ENCODE assay signal across 14 cellular contexts in genomic region chrX:84475101-84475500, GRCh38. TPM values are rescaled to one million over a fixed set of nuclear protein-coding genes. Genes with fewer than 3 reads are reported as not detected.
DNase-seq lines count a peak whose midpoint lies in the region; ATAC-seq, FAIRE-seq and TF ChIP-seq lines count a peak whose summit lies in the region.
"Had no signal": no experiment of that assay in that cellular context is flagged by ENCODE, and none has a peak within 500 bp of the region (broad histone marks: within the 10 kb centered on the region; RNA-seq: fewer than 3 reads in every experiment).

No MANE protein-coding gene starts in this region.

- CTCF ChIA-PET in PC-3 (lab: Charles Lee), result no interaction called here

- no peaks in the 10 kb centered on the region for H3F3A ChIP-seq in PC-3 (ENCODE audit: low read length, unreplicated experiment)

- 51 to 77% (median 67%) methylated on average over 2 of the region's 2 CpGs for WGBS in small intestine, 3 donors

- ATAC-seq in PC-3 (peak; percentile 69), GM21717 (IDR thresholded peaks at IDR 0.05; ENCODE audit: unreplicated experiment) (no peak)
- ATAC-seq: A549; CD8-positive, alpha-beta T cell had no signal

- H3K9ac ChIP-seq in Karpas-422 (ENCODE audit: low read length) (no peak overlapping the region), PC-3 (ENCODE audit: low read length) (no peak overlapping the region)

- intact Hi-C loops in PC-3 (cut with micrococcal nuclease), result no loop called here

- POLR2A ChIA-PET in PC-3 (lab: Charles Lee; ENCODE audit: unreplicated experiment), result interaction anchor here (0.7 kb wide), 1 partner anchor 99 kb away, joined by 3 read pairs; no protein-coding TSS in a partner anchor

- no peak overlapping the region for H2AFZ ChIP-seq in Karpas-422 (ENCODE audit: low read length)
- no peak overlapping the region for H2AFZ ChIP-seq in PC-3 (ENCODE audit: low read length)

- H3K9me2 ChIP-seq in Karpas-422 (replicated peaks; ENCODE audit: insufficient read depth, low read length) (no peaks in the 10 kb centered on the region), PC-3 (replicated peaks; ENCODE audit: low read length) (no peaks in the 10 kb centered on the region)

- H3K4me1 ChIP-seq in Karpas-422 (ENCODE audit: low read length) (peaks cover 16% of the 10 kb centered on the region), PC-3 (ENCODE audit: insufficient read depth, low read length) (no peaks in the 10 kb centered on the region), small intestine (ENCODE audit: control insufficient read depth in 2 of 2, insufficient read depth in 1 of 2, low read depth in 1 of 2, low read length in 1 of 2) (no peaks in the 10 kb centered on the region)
- H3K4me1 ChIP-seq: A549 had no signal

- TF ChIP-seq CTCF in PC-3 (conservative IDR thresholded peaks at IDR 0.05; ENCODE audit: low read depth, low read length), result no peak

- no TSS peak for BruUV-seq in PC-3 (replicated peaks; lab: Mats Ljungman, UMichigan)

- H4K20me1 ChIP-seq in Karpas-422 (ENCODE audit: insufficient read depth, low read depth, low read length), result no peaks in the 10 kb centered on the region
- no peaks in the 10 kb centered on the region for H4K20me1 ChIP-seq in PC-3 (ENCODE audit: low read length)

- H3K4me2 ChIP-seq in Karpas-422 (ENCODE audit: low read depth, low read length, poor library complexity, severe bottlenecking), result peak overlapping the region; percentile 37
- no peak overlapping the region for H3K4me2 ChIP-seq in PC-3 (ENCODE audit: low read length)
- H3K4me2 ChIP-seq: A549 had no signal

- FAIRE-seq in islet of Langerhans (lab: Jason Lieb, UNC) (peak; percentile 76), small intestine (lab: Jason Lieb, UNC) (no peak)

- no peak for DNase-seq in Karpas-422
- peak; percentile 60 for DNase-seq in NCI-H146 treated with DMSO at 0.1 percent for 48 hours (lab: John Stamatoyannopoulos, UW; ENCODE audit: unreplicated experiment)
- DNase-seq in PC-3, result no peak
- DNase-seq in small intestine, result no peak
- no peak for DNase-seq in Ammon's horn (ENCODE audit: low spot score)
- DNase-seq: CD8-positive, alpha-beta T cell; COR-L47; DND-41; GDM1; HCEC 1CT; HFFc6 had no signal

- H3K36me3 ChIP-seq in Karpas-422 (ENCODE audit: insufficient read depth, low read length), result no peaks in the 10 kb centered on the region
- H3K36me3 ChIP-seq in PC-3 (ENCODE audit: low read depth, low read length), result no peaks in the 10 kb centered on the region
- no peaks in the 10 kb centered on the region for H3K36me3 ChIP-seq in small intestine (ENCODE audit: control insufficient read depth in 2 of 2, insufficient read depth in 2 of 2, low read length in 2 of 2)

- H3K79me2 ChIP-seq in Karpas-422 (ENCODE audit: low read length) (no peaks in the 10 kb centered on the region), PC-3 (ENCODE audit: low read length) (no peaks in the 10 kb centered on the region)

- H3K27me3 ChIP-seq in Karpas-422 (ENCODE audit: low read length), result no peaks in the 10 kb centered on the region
- no peaks in the 10 kb centered on the region for H3K27me3 ChIP-seq in PC-3 (ENCODE audit: low read length)
- no peaks in the 10 kb centered on the region for H3K27me3 ChIP-seq in small intestine (ENCODE audit: control insufficient read depth in 2 of 2, insufficient read depth in 2 of 2, low read length in 2 of 2)

- H3K27ac ChIP-seq in Karpas-422 (ENCODE audit: low read length) (peak overlapping the region; percentile 6; the same call in 1 of the 2 replicates), PC-3 (ENCODE audit: low read length) (no peak overlapping the region), small intestine (ENCODE audit: low read depth in 1 of 2, low read length in 1 of 2) (no peak overlapping the region)
- H3K27ac ChIP-seq: A549 had no signal

- H3K9me3 ChIP-seq in Karpas-422 (ENCODE audit: low read length) (no peaks in the 10 kb centered on the region), PC-3 (ENCODE audit: low read length) (no peaks in the 10 kb centered on the region), small intestine (ENCODE audit: control insufficient read depth, low read depth) (no peaks in the 10 kb centered on the region)
- H3K9me3 ChIP-seq: A549 had no signal

- H3K4me3 ChIP-seq in Karpas-422 (ENCODE audit: low read length), result no peak overlapping the region
- H3K4me3 ChIP-seq in PC-3 (ENCODE audit: low read length), result no peak overlapping the region
- no peak overlapping the region for H3K4me3 ChIP-seq in small intestine (ENCODE audit: low read depth in 1 of 2, low read length in 2 of 2)
- H3K4me3 ChIP-seq: A549 had no signal

RNA-seq across cellular contexts. Expression of gene HDX, which starts 27.2 kb away (rescaled TPM):
- total RNA-seq in Karpas-422 (2014; rRNA removed; shearing (Covaris generic); ENCODE audit: low replicate concordance), result 5.4 and 12.2 TPM in 2 replicates
- 2.8 and 3.4 TPM in 2 replicates for total RNA-seq in PC-3 (2014; rRNA removed)
- polyA plus RNA-seq in small intestine, result 1 to 10 TPM in 1 of 3 donors, under 1 TPM in 1, not detected in 1; 0.27 to 1.1 TPM
